In the genomic region with DNA sequence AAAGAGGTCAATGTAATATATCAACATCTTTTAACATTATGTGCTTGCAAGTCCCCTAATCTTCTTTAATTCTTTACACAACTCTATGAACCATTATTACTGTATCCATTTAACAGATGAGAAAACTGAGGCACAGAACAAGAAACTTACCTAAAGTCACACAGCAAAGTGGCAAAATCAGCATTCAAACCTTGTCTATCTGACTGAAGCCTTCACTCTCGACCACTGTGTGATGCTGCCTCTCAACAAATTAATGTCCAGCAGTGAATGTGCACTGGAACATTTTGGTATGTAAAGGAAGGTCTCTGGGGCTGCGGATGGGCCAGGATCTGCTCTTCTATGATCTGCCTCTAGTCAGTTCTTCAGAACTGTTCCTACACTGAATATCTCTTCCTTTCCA, we compare ENCODE assay signal across 15 cellular contexts. TPM values are rescaled to one million over a fixed set of nuclear protein-coding genes. Genes with fewer than 3 reads are reported as not detected.
DNase-seq lines count a peak whose midpoint lies in the region; ATAC-seq, FAIRE-seq and TF ChIP-seq lines count a peak whose summit lies in the region.
"Had no signal": no experiment of that assay in that cellular context is flagged by ENCODE, and none has a peak within 500 bp of the region (broad histone marks: within the 10 kb centered on the region; RNA-seq: fewer than 3 reads in every experiment).

No MANE protein-coding gene starts in this region.

- TF ChIP-seq POLR2A in endothelial cell of umbilical vein (IDR thresholded peaks at IDR 0.05; ENCODE audit: low read depth, low read length), result no peak

- BruUV-seq in endothelial cell of umbilical vein (replicated peaks; lab: Mats Ljungman, UMichigan), result TSS peak; percentile 88

- H3K9me3 ChIP-seq in SK-N-MC (ENCODE audit: low read depth, low read length) (0 out of 2 replicates have a peak, but pooled peaks cover 7% of the 10 kb centered on the region), endothelial cell of umbilical vein (replicated peaks; ENCODE audit: control insufficient read depth, insufficient read depth, low read length) (no peaks in the 10 kb centered on the region), pancreas (no peaks in the 10 kb centered on the region), heart right ventricle (no peaks in the 10 kb centered on the region)

- H2AFZ ChIP-seq in ACC112 (ENCODE audit: low read length, unreplicated experiment) (no peak overlapping the region), endothelial cell of umbilical vein (ENCODE audit: low read depth, low read length) (peak overlapping the region; percentile 40)

- H3K27ac ChIP-seq in ACC112 (ENCODE audit: low read depth, low read length) (peak overlapping the region; percentile 97), SK-N-MC (peak overlapping the region; percentile 93), endothelial cell of umbilical vein (ENCODE audit: insufficient read depth, low read depth, low read length) (peak overlapping the region; percentile 98), pancreas (no peak overlapping the region), heart right ventricle (no peak overlapping the region)

- FAIRE-seq in endothelial cell of umbilical vein (lab: Jason Lieb, UNC), result no peak
- no peak for FAIRE-seq in pancreas (lab: Jason Lieb, UNC)
- FAIRE-seq: GM12891 had no signal

- peak; percentile 10 for ATAC-seq in omental fat pad (ENCODE audit: low FRiP score)
- no peak for ATAC-seq in pancreas
- no peak for ATAC-seq in heart right ventricle
- ATAC-seq: stimulated activated naive CD8-positive, alpha-beta T cell treated with anti-CD3 and anti-CD28 coated beads, Interleukin-15, amount 100 ng/mL, for 72 hours; WTC11 had no signal

- peaks cover 59% of the 10 kb centered on the region for H3K4me1 ChIP-seq in ACC112 (ENCODE audit: control insufficient read depth, insufficient read depth, low read length, unreplicated experiment)
- peaks cover 56% of the 10 kb centered on the region for H3K4me1 ChIP-seq in endothelial cell of umbilical vein (ENCODE audit: control insufficient read depth, extremely low read depth, insufficient read depth, low read length)
- no peaks in the 10 kb centered on the region for H3K4me1 ChIP-seq in pancreas
- H3K4me1 ChIP-seq in heart right ventricle, result peaks cover 0 to 19% (median 0%) of the 10 kb centered on the region in 9 donors

- H3K36me3 ChIP-seq in ACC112 (ENCODE audit: insufficient read depth, low read length) (no peaks in the 10 kb centered on the region; the same call in 1 of the 2 replicates), SK-N-MC (ENCODE audit: insufficient read depth, low read length) (peaks cover 4% of the 10 kb centered on the region; the same call in 1 of the 2 replicates), endothelial cell of umbilical vein (ENCODE audit: control insufficient read depth in 2 of 2, extremely low read depth in 1 of 2, insufficient read depth in 2 of 2, low read length in 2 of 2) (no peaks in the 10 kb centered on the region), pancreas (no peaks in the 10 kb centered on the region), heart right ventricle (peaks cover 0 to 12% (median 0%) of the 10 kb centered on the region in 9 donors)

- H3K27me3 ChIP-seq in ACC112 (ENCODE audit: insufficient read depth, low read length) (no peaks in the 10 kb centered on the region), endothelial cell of umbilical vein (ENCODE audit: control insufficient read depth in 2 of 2, insufficient read depth in 2 of 2, low read length in 2 of 2) (no peaks in the 10 kb centered on the region), pancreas (no peaks in the 10 kb centered on the region), heart right ventricle (no peaks in the 10 kb centered on the region)

- H4K20me1 ChIP-seq in endothelial cell of umbilical vein (replicated peaks; ENCODE audit: control insufficient read depth, extremely low read depth, insufficient read depth, low read length), result no peaks in the 10 kb centered on the region

- H3K79me2 ChIP-seq in ACC112 (ENCODE audit: control insufficient read depth, insufficient read depth, low read length, unreplicated experiment) (peaks cover 2% of the 10 kb centered on the region), endothelial cell of umbilical vein (ENCODE audit: control insufficient read depth, insufficient read depth, low read length) (peaks cover 14% of the 10 kb centered on the region)

- 82 to 91% methylated on average over 2 of the region's 2 CpGs for WGBS in pancreas, 2 donors
- 79 to 81% methylated on average over 2 of the region's 2 CpGs for WGBS in heart right ventricle, 2 donors

- peak overlapping the region; percentile 97 for H3K4me2 ChIP-seq in endothelial cell of umbilical vein (ENCODE audit: insufficient read depth, low read length)

- CTCF ChIA-PET in endothelial cell of umbilical vein (lab: Charles Lee), result interaction anchor here (1.7 to 3.6 kb wide), 3 partner anchors 9 to 83 kb away, joined by 4 to 62 read pairs (median 17); partner anchors contain the start of gene PRCP

- dilution Hi-C loops in endothelial cell of umbilical vein (cut with MboI; ENCODE audit: extremely low pct_ligation_motif_present, low sequenced_read_pairs), result no loop called here

- no peak for DNase-seq in SK-N-MC (ENCODE audit: low read depth, low spot score)
- no peak for DNase-seq in endothelial cell of umbilical vein (ENCODE audit: low read depth, low spot score)
- DNase-seq in omental fat pad (ENCODE audit: low spot score), result no peak
- DNase-seq in pancreas, result no peak
- no peak for DNase-seq in DMS53 (lab: John Stamatoyannopoulos, UW)
- DNase-seq in NCI-H1694 treated with DMSO at 0.1 percent for 48 hours (lab: John Stamatoyannopoulos, UW), result no peak
- no peak for DNase-seq in heart right ventricle
- DNase-seq: activated effector memory CD4-positive, alpha-beta T cell treated with anti-CD3 and anti-CD28 coated beads, Interleukin-2, amount 50 U/mL, for 16 hours; mesendoderm; NCI-H1417; NCI-H510A treated with DMSO at 0.1 percent for 48 hours; stimulated activated naive CD8-positive, alpha-beta T cell treated with anti-CD3 and anti-CD28 coated beads, Interleukin-15, amount 100 ng/mL, for 72 hours had no signal

- POLR2A ChIA-PET in endothelial cell of umbilical vein (lab: Charles Lee), result no interaction called here

- intact Hi-C loops in endothelial cell of umbilical vein (cut with micrococcal nuclease), result loop anchor here (1.0 to 2.0 kb wide), 2 partner anchors 31 to 299 kb away; partner anchors contain the start of gene PCF11
- intact Hi-C loops in pancreas (cut with DNase I), result loop anchor here in 1 of 3 donors (10.0 kb wide), 1 partner anchor 133 kb away; no protein-coding TSS in a partner anchor
- intact Hi-C loops in heart right ventricle (cut with DNase I), result no loop called here

- H3K9ac ChIP-seq in SK-N-MC (ENCODE audit: insufficient read length), result peak overlapping the region; percentile 61
- peak overlapping the region; percentile 83 for H3K9ac ChIP-seq in endothelial cell of umbilical vein (replicated peaks; ENCODE audit: extremely low read depth, insufficient read depth, low read length)

- no peak for TF ChIP-seq CTCF in endothelial cell of umbilical vein (IDR thresholded peaks at IDR 0.05; ENCODE audit: extremely low read depth in 1 of 2, insufficient read depth in 1 of 2, low read depth in 1 of 2, low read length in 2 of 2)
- TF ChIP-seq CTCF in omental fat pad (IDR thresholded peaks at IDR 0.05), result no peak
- no peak for TF ChIP-seq CTCF in pancreas (IDR thresholded peaks at IDR 0.05)
- TF ChIP-seq CTCF in heart right ventricle (IDR thresholded peaks at IDR 0.05), result no peak

- H3K4me3 ChIP-seq in ACC112 (ENCODE audit: low read depth, low read length) (peak overlapping the region; percentile 23), SK-N-MC (peak overlapping the region; percentile 49), endothelial cell of umbilical vein (replicated peaks in 1 of 3; ENCODE audit: insufficient read depth in 1 of 3, low read depth in 1 of 3, low read length in 3 of 3) (peak overlapping the region in 1 of 3 experiments; percentile 50), pancreas (no peak overlapping the region), heart right ventricle (no peak overlapping the region)

- H3K9me1 ChIP-seq in endothelial cell of umbilical vein (replicated peaks; ENCODE audit: control insufficient read depth, extremely low read depth, insufficient read depth, low read length), result no peaks in the 10 kb centered on the region

TF ChIP-seq in endothelial cell of umbilical vein, 7 proteins besides CTCF, POLR2A, EP300 and RAD21 (continues in another document):
- TF ChIP-seq POLR2AphosphoS5 (IDR thresholded peaks at IDR 0.05; ENCODE audit: insufficient read depth, low read depth, low read length) (no peak), JUN (IDR thresholded peaks at IDR 0.05; ENCODE audit: borderline replicate concordance, insufficient read depth, insufficient read length, low read depth) (no peak), MYC (IDR thresholded peaks at IDR 0.05; ENCODE audit: low read depth, low read length) (no peak)

RNA-seq across cellular contexts. Expression of gene PRCP, which starts 42.1 kb away (rescaled TPM):
- 149 and 170 TPM in 2 replicates for total RNA-seq in endothelial cell of umbilical vein
- 265 and 277 TPM in 2 replicates for polyA plus RNA-seq in endothelial cell of umbilical vein
- 205 and 236 TPM in 2 replicates for polyA plus RNA-seq in endothelial cell of umbilical vein (2011; cell fraction: cytosol; rRNA removed)
- 104 and 123 TPM in 2 replicates for polyA plus RNA-seq in endothelial cell of umbilical vein (2011; cell fraction: nucleus; rRNA removed)
- 187 and 209 TPM in 2 replicates for polyA plus RNA-seq in endothelial cell of umbilical vein (2012)
- 189 TPM in 2 replicates for polyA minus RNA-seq in endothelial cell of umbilical vein
- polyA minus RNA-seq in endothelial cell of umbilical vein (2011; cell fraction: cytosol; rRNA and poly(A)+ RNA removed), result 20.6 TPM
- 69.7 and 81.6 TPM in 2 replicates for polyA minus RNA-seq in endothelial cell of umbilical vein (2011; cell fraction: nucleus; rRNA and poly(A)+ RNA removed)
- 10 to 100 TPM; 59.6 to 82.4 (median 68.8) TPM for total RNA-seq in omental fat pad
- total RNA-seq in pancreas, result 10 to 100 TPM; 15.3 to 37.8 (median 22.3) TPM
- polyA plus RNA-seq in pancreas, result 10 to 100 TPM in 1 of 2 donors, 1 to 10 TPM in 1; 7.9 to 24.7 TPM
- 10 to 100 TPM; 28.8 to 89.8 (median 41.4) TPM for total RNA-seq in heart right ventricle
- 10 to 100 TPM; 18.0 to 42.0 TPM for polyA plus RNA-seq in heart right ventricle

RNA-seq across cellular contexts. Expression of gene DDIAS, which starts 43.4 kb away (rescaled TPM):
- total RNA-seq in endothelial cell of umbilical vein (8.5 and 9.2 TPM in 2 replicates), omental fat pad (1 to 10 TPM in 1 of 4 donors, under 1 TPM in 3; 0.13 to 4.1 (median 0.87) TPM), pancreas (under 1 TPM in 5 of 6 donors, not detected in 1; 0.16 to 0.89 (median 0.46) TPM), heart right ventricle (1 to 10 TPM in 3 of 10 donors, under 1 TPM in 7; 0.13 to 2.4 (median 0.65) TPM)
- polyA plus RNA-seq in endothelial cell of umbilical vein (3.5 and 4.5 TPM in 2 replicates), pancreas (under 1 TPM; 0.11 to 0.33 TPM), heart right ventricle (under 1 TPM; 0.37 to 0.38 TPM)
- 6.4 and 6.8 TPM in 2 replicates for polyA plus RNA-seq in endothelial cell of umbilical vein (2011; cell fraction: cytosol; rRNA removed)
- 4.7 and 5.0 TPM in 2 replicates for polyA plus RNA-seq in endothelial cell of umbilical vein (2011; cell fraction: nucleus; rRNA removed)
- polyA plus RNA-seq in endothelial cell of umbilical vein (2012), result 7.7 and 11.7 TPM in 2 replicates
- polyA minus RNA-seq in endothelial cell of umbilical vein, result 7.2 and 8.6 TPM in 2 replicates
- 15.7 TPM for polyA minus RNA-seq in endothelial cell of umbilical vein (2011; cell fraction: cytosol; rRNA and poly(A)+ RNA removed)
- polyA minus RNA-seq in endothelial cell of umbilical vein (2011; cell fraction: nucleus; rRNA and poly(A)+ RNA removed), result 2.5 and 4.1 TPM in 2 replicates

Comparison
In these comparisons a context has a peak if more than half of its experiments do, and no peak if none do; other contexts are left out.
1. H3K27ac ChIP-seq: peak in ACC112 (single experiment), SK-N-MC (single experiment) and endothelial cell of umbilical vein (single experiment); none in pancreas (0 of 4) and heart right ventricle (0 of 10).
2. H3K4me3 ChIP-seq: peak in ACC112 (single experiment) and SK-N-MC (single experiment); none in pancreas (0 of 4) and heart right ventricle (0 of 10).